8 cellular contexts compared by ENCODE assay signal in genomic region chr1:183915634-183916510, GRCh38.
DNase-seq lines count a peak whose midpoint lies in the region; ATAC-seq and TF ChIP-seq lines count a peak whose summit lies in the region.

No MANE protein-coding gene starts in this region.

- H3K36me3 ChIP-seq in SJSA1, result peaks cover 47% of the 10 kb centered on the region
- peaks cover 10% of the 10 kb centered on the region for H3K36me3 ChIP-seq in osteoblast (ENCODE audit: insufficient read depth, low read length)

- H3K4me1 ChIP-seq in SJSA1 (replicated peaks) (peaks cover 13% of the 10 kb centered on the region), osteoblast (ENCODE audit: insufficient read depth, low read length) (peaks cover 32% of the 10 kb centered on the region)

- H3K9me3 ChIP-seq in SJSA1 (replicated peaks) (no peaks in the 10 kb centered on the region), osteoblast (ENCODE audit: low read depth, low read length) (no peaks in the 10 kb centered on the region)

- H4K20me1 ChIP-seq in osteoblast (ENCODE audit: insufficient read depth, low read length), result no peaks in the 10 kb centered on the region

- no peaks in the 10 kb centered on the region for H3K27me3 ChIP-seq in SJSA1 (replicated peaks)
- H3K27me3 ChIP-seq in osteoblast (ENCODE audit: insufficient read depth, low read length), result no peaks in the 10 kb centered on the region

- peak overlapping the region; percentile 53 for H2AFZ ChIP-seq in osteoblast (ENCODE audit: low read length)

- H3K4me3 ChIP-seq in SJSA1, result no peak overlapping the region
- H3K4me3 ChIP-seq in osteoblast (ENCODE audit: insufficient read depth, low read length), result peak overlapping the region; percentile 64

- DNase-seq in D341Med (ENCODE audit: low spot score) (peak; percentile 78), MV-4-11 (lab: John Stamatoyannopoulos, UW) (peak; percentile 91), SJSA1 (ENCODE audit: low read depth in 1 of 2, low spot score in 2 of 2) (peak; percentile 86 to 91), foreskin melanocyte (peak; percentile 81), osteoblast (ENCODE audit: insufficient read length, low spot score, missing footprints) (peak; percentile 83), superior temporal gyrus (ENCODE audit: extremely low spot score) (peak; percentile 99)
- peak; percentile 8 to 38 (median 14) for DNase-seq in activated naive CD4-positive, alpha-beta T cell (lab: John Stamatoyannopoulos, UW)

- peak overlapping the region; percentile 53 for H3K27ac ChIP-seq in SJSA1
- peak overlapping the region; percentile 96 for H3K27ac ChIP-seq in osteoblast (ENCODE audit: low read depth, low read length)

- peak; percentile 94 for TF ChIP-seq CTCF in osteoblast (IDR thresholded peaks at IDR 0.05; ENCODE audit: extremely low read depth, low read depth, low read length)

- no peaks in the 10 kb centered on the region for H3K79me2 ChIP-seq in osteoblast (ENCODE audit: insufficient read depth, low read length)

- ATAC-seq in GM21786 (IDR thresholded peaks at IDR 0.05; ENCODE audit: unreplicated experiment), result peak; percentile 27

- peak overlapping the region; percentile 82 for H3K4me2 ChIP-seq in osteoblast (ENCODE audit: insufficient read depth, low read length)

Comparison
In these comparisons a context has a peak if more than half of its experiments do, and no peak if none do; other contexts are left out.
1. DNase-seq: peak in every context shown above with its lines; median percentile 99 in superior temporal gyrus; 91 in MV-4-11; 88 in SJSA1; 83 in osteoblast; 81 in foreskin melanocyte; 78 in D341Med; 14 in activated naive CD4-positive, alpha-beta T cell.